In genomic region chr7:127588019-127588696, GRCh38 we compare ENCODE assay signal across 1 cellular context.
TF ChIP-seq lines count a peak whose summit lies in the region.

TSS of gene ARF5 (plus strand) at chr7:127588411. CDS start at chr7:127588499, 88 bp downstream.

TF ChIP-seq in HEK293, 187 proteins besides CTCF, POLR2A, EP300 and RAD21 (continued from another document):
- peak; percentile 15; the same call in 1 of the 2 replicates for TF ChIP-seq ZBTB11 (tag by site-specific recombination; conservative IDR thresholded peaks at IDR 0.05; ENCODE audit: low read depth)
- no peak for TF ChIP-seq ZNF626 (tag by site-specific recombination; IDR thresholded peaks at IDR 0.05)
- no peak for TF ChIP-seq HOXD13 (CRISPR knock-in tag; IDR thresholded peaks at IDR 0.05; ENCODE audit: borderline replicate concordance)
- no peak for TF ChIP-seq ZNF621 (tag by site-specific recombination; IDR thresholded peaks at IDR 0.05)
- TF ChIP-seq ZNF645 (tag by site-specific recombination; IDR thresholded peaks at IDR 0.05): no peak
- no peak for TF ChIP-seq INSM2 (tag by site-specific recombination; IDR thresholded peaks at IDR 0.05)
- TF ChIP-seq ZNF692 (tag by site-specific recombination; IDR thresholded peaks at IDR 0.05): no peak
- TF ChIP-seq SETDB1 (IDR thresholded peaks at IDR 0.05; ENCODE audit: insufficient read length, low read length): no peak
- peak; percentile 79 for TF ChIP-seq ZBTB6 (tag by site-specific recombination; IDR thresholded peaks at IDR 0.05)
- no peak for TF ChIP-seq KLF7 (tag by site-specific recombination; IDR thresholded peaks at IDR 0.05; ENCODE audit: borderline replicate concordance)
- peak; percentile 72 for TF ChIP-seq ZFHX2 (tag by site-specific recombination; conservative IDR thresholded peaks at IDR 0.05)
- no peak for TF ChIP-seq ZNF830 (tag by site-specific recombination; IDR thresholded peaks at IDR 0.05; ENCODE audit: low read depth)
- no peak for TF ChIP-seq BCL11A (tag by site-specific recombination; IDR thresholded peaks at IDR 0.05; ENCODE audit: low read depth)
- TF ChIP-seq ZNF18 (tag by site-specific recombination; IDR thresholded peaks at IDR 0.05): no peak
- no peak for TF ChIP-seq HOXC10 (CRISPR knock-in tag; IDR thresholded peaks at IDR 0.05)
TF ChIP-seq in HEK293: peak in this region for 12.
